In genomic region chr11:1879342-1879940, GRCh38 we compare ENCODE assay signal across 21 cellular contexts. TPM values are rescaled to one million over a fixed set of nuclear protein-coding genes. Genes with fewer than 3 reads are reported as not detected.
DNase-seq lines count a peak whose midpoint lies in the region; ATAC-seq, FAIRE-seq and TF ChIP-seq lines count a peak whose summit lies in the region.
"Had no signal": no experiment of that assay in that cellular context is flagged by ENCODE, and none has a peak within 500 bp of the region (broad histone marks: within the 10 kb centered on the region; RNA-seq: fewer than 3 reads in every experiment).

No MANE protein-coding gene starts in this region.

- no peaks in the 10 kb centered on the region for H3K9me1 ChIP-seq in K562 (ENCODE audit: control insufficient read depth, insufficient read depth, low read length)

- POLR2A ChIA-PET in K562 (lab: Yijun Ruan, JAX) = interaction anchor here (0.5 kb wide), 1 partner anchor 272 kb away, joined by 5 read pairs; no protein-coding TSS in a partner anchor

- H3K9me3 Mint-ChIP-seq in memory B cell = no peaks in the 10 kb centered on the region
- H3K9me3 Mint-ChIP-seq: CD8-positive, alpha-beta T cell had no signal

- H3K27ac Mint-ChIP-seq in memory B cell = peak overlapping the region; percentile 43
- H3K27ac Mint-ChIP-seq: CD8-positive, alpha-beta T cell had no signal

- H3K27ac ChIP-seq in K562 (ENCODE audit: extremely low read depth, low read depth, low read length) (no peak overlapping the region), spleen (peak overlapping the region in 6 of 8 donors; percentile 13 to 86 (median 73))

- intact Hi-C loops in K562 (cut with micrococcal nuclease) (loop anchor here (5.0 kb wide), 1 partner anchor 187 kb away; no protein-coding TSS in a partner anchor), spleen (cut with DNase I; ENCODE audit: low total_unique reads) (no loop called here)

- no peak for TF ChIP-seq EP300 in K562 (IDR thresholded peaks at IDR 0.05; ENCODE audit: low read length)

- no peaks in the 10 kb centered on the region for H3K27me3 ChIP-seq in H7 (ENCODE audit: control insufficient read depth, insufficient read depth, low read length)
- H3K27me3 ChIP-seq in K562 (ENCODE audit: control insufficient read depth in 2 of 2, insufficient read depth in 2 of 2, low read length in 2 of 2) = peaks cover 3 to 54% of the 10 kb centered on the region in 2 experiments; a peak in 3 of 5 replicates
- no peaks in the 10 kb centered on the region for H3K27me3 ChIP-seq in spleen (replicated peaks in 1 of 7)

- H3K36me3 Mint-ChIP-seq in memory B cell = peaks cover 2% of the 10 kb centered on the region

- DNase-seq in H7 (peak; percentile 52), K562 (ENCODE audit: extremely low read depth in 1 of 4, low spot score in 3 of 4) (peak in 2 of 4 experiments; percentile 39 to 46), memory B cell (ENCODE audit: low spot score in 2 of 2) (no peak), spleen (peak; percentile 74), HuH-7 (ENCODE audit: low spot score) (no peak)
- DNase-seq in activated naive CD4-positive, alpha-beta T cell treated with Interleukin-2 at 50 U/mL for 16 hours = no peak
- DNase-seq: activated CD8-positive, alpha-beta memory T cell treated with anti-CD3 and anti-CD28 coated beads, Interleukin-2, amount 50 U/mL, for 48 hours; CD8-positive, alpha-beta T cell; effector CD4-positive, alpha-beta T cell; GDM1; NCI-H1417 treated with DMSO at 0.1 percent for 48 hours; NCI-H526 treated with DMSO at 0.1 percent for 48 hours; SHP77; stimulated activated CD4-positive, alpha-beta T cell treated with anti-CD3 and anti-CD28 coated beads, Interleukin-4, amount 100 ng/mL, for 24 hours; stimulated activated naive CD4-positive, alpha-beta T cell treated with Interleukin-2 at 50 U/mL for 16 hours had no signal

- no peaks in the 10 kb centered on the region for H3K79me2 ChIP-seq in K562 (ENCODE audit: control insufficient read depth, insufficient read depth, low read length)

- 18% methylated on average over 7 of the region's 13 CpGs for WGBS in K562 (ENCODE audit: insufficient coverage, low coverage, missing lambda C conversion rate)
- WGBS in spleen, 5 donors = 81 to 94% (median 84%) methylated on average over 6 to 13 of the region's 13 CpGs

- 0 out of 2 replicates have a peak, but pooled peaks cover 3% of the 10 kb centered on the region for H4K20me1 ChIP-seq in K562 (replicated peaks; ENCODE audit: control insufficient read depth, insufficient read depth, low read length)

- peaks cover 0 to 45% of the 10 kb centered on the region in 2 experiments; a peak in 2 of 5 replicates for H3K4me1 ChIP-seq in K562 (replicated peaks in 1 of 2; ENCODE audit: control insufficient read depth in 2 of 2, insufficient read depth in 2 of 2, low read length in 2 of 2)
- peaks cover 37 to 89% (median 77%) of the 10 kb centered on the region in 6 donors for H3K4me1 ChIP-seq in spleen

- H2AFZ ChIP-seq in K562 (ENCODE audit: low read depth, low read length) = no peak overlapping the region

- peak in 1 of 2 experiments; percentile 57; a peak in 2 of 4 replicates for TF ChIP-seq RAD21 in K562 (CRISPR knock-in tag; conservative IDR thresholded peaks at IDR 0.05 in 1 of 2, IDR thresholded peaks at IDR 0.05 in 1 of 2)

- no peak for FAIRE-seq in K562 (lab: Jason Lieb, UNC)
- FAIRE-seq: astrocyte had no signal

- BruUV-seq in K562 (replicated peaks; lab: Mats Ljungman, UMichigan) = no TSS peak

- H3K9ac ChIP-seq in K562 (ENCODE audit: insufficient read depth in 1 of 2, low read depth in 2 of 2, low read length in 2 of 2) = no peak overlapping the region

- no peak overlapping the region for H3K4me3 Mint-ChIP-seq in memory B cell
- H3K4me3 Mint-ChIP-seq: CD8-positive, alpha-beta T cell had no signal

- ATAC-seq in K562 (peak; percentile 12; the same call in 2 of the 3 replicates), memory B cell (ENCODE audit: low read depth) (no peak), HG02588 (IDR thresholded peaks at IDR 0.05; ENCODE audit: unreplicated experiment) (no peak), HG03108 (IDR thresholded peaks at IDR 0.05; ENCODE audit: unreplicated experiment) (no peak)
- ATAC-seq: CD8-positive, alpha-beta T cell; left lobe of liver had no signal

- no peak overlapping the region for H3K4me3 ChIP-seq in H7 (ENCODE audit: insufficient read depth, low read depth, low read length)
- H3K4me3 ChIP-seq in K562 = no peak overlapping the region
- H3K4me3 ChIP-seq in spleen = peak overlapping the region in 1 of 8 donors; percentile 11

- peak; percentile 46 to 52 (median 49); a peak in 5 of 6 replicates for TF ChIP-seq CTCF in K562 (IDR thresholded peaks at IDR 0.05 in 2 of 3, conservative IDR thresholded peaks at IDR 0.05 in 1 of 3; ENCODE audit: insufficient read depth in 2 of 3, low read depth in 1 of 3, low read length in 3 of 3)
- no peak for TF ChIP-seq CTCF in spleen (IDR thresholded peaks at IDR 0.05 in 8 of 11, conservative IDR thresholded peaks at IDR 0.05 in 3 of 11)

- H3K4me1 Mint-ChIP-seq in memory B cell = peaks cover 38% of the 10 kb centered on the region

- H3K9me3 ChIP-seq in K562 (replicated peaks; ENCODE audit: control insufficient read depth, insufficient read depth, low read depth, low read length) = no peaks in the 10 kb centered on the region
- no peaks in the 10 kb centered on the region for H3K9me3 ChIP-seq in spleen

- in situ Hi-C loops in K562 (cut with MboI) = loop anchor here (10.0 kb wide), 1 partner anchor 125 kb away; no protein-coding TSS in a partner anchor

- H3K36me3 ChIP-seq in H7 (replicated peaks; ENCODE audit: control insufficient read depth, insufficient read depth, low read length) (no peaks in the 10 kb centered on the region), K562 (ENCODE audit: control insufficient read depth, insufficient read depth, low read length) (no peaks in the 10 kb centered on the region), spleen (peaks cover 0 to 96% (median 30%) of the 10 kb centered on the region in 6 donors)

- no peaks in the 10 kb centered on the region for H3K27me3 Mint-ChIP-seq in memory B cell

- no peak overlapping the region for H3K4me2 ChIP-seq in K562 (ENCODE audit: insufficient read depth, low read length)

- CTCF ChIA-PET in K562 (lab: Yijun Ruan, JAX; ENCODE audit: low intra/inter-chr PET ratio) = interaction anchor here (0.6 to 6.5 kb wide), 3 partner anchors 77 to 364 kb away, joined by 3 to 93 read pairs (median 3); partner anchors contain the start of gene H19

- no peak for TF ChIP-seq POLR2A in K562 (conservative IDR thresholded peaks at IDR 0.05)
- TF ChIP-seq POLR2A in spleen (IDR thresholded peaks at IDR 0.05) = no peak

RNA-seq across cellular contexts. Expression of gene PRR33, which starts 12.3 kb away (rescaled TPM):
- total RNA-seq in H7 (2014; rRNA removed; shearing (Covaris generic)) = not detected in 2 replicates
- not detected in 2 replicates for total RNA-seq in K562 (2011; cell fraction: chromatin; rRNA removed; ENCODE audit: low replicate concordance)
- total RNA-seq in K562 (2011; cell fraction: nucleolus; rRNA removed) = not detected in 2 replicates
- total RNA-seq in K562 (2011; cell fraction: nucleoplasm; rRNA removed) = not detected in 2 replicates
- total RNA-seq in K562 (2014; rRNA removed) = not detected in 2 replicates
- not detected in 2 replicates for total RNA-seq in K562 (2014; rRNA removed; fragmentation: Illumina TruSeq; extraction: Trizol)
- not detected in 2 replicates for total RNA-seq in K562 (2015; rRNA removed; fragmentation: Illumina TruSeq; extraction: Trizol)
- total RNA-seq in K562 (2021) = not detected in 2 replicates
- not detected in 2 replicates for polyA plus RNA-seq in K562 (2011; rRNA removed)
- not detected in 2 replicates for polyA plus RNA-seq in K562 (2011; cell fraction: cytosol; rRNA removed)
- not detected in 2 replicates for polyA plus RNA-seq in K562 (2011; cell fraction: nucleus; rRNA removed)
- polyA plus RNA-seq in K562 (2012) = not detected in 2 replicates
- polyA plus RNA-seq in K562 (2014; fragmentation: Illumina TruSeq; extraction: Trizol) = not detected in 2 replicates
- polyA plus RNA-seq in K562 (2014; fragmentation: Nextera tagmentation; extraction: Ambion mirVana) = not detected
- polyA plus RNA-seq in K562 (2014; rRNA removed) = not detected in 2 replicates
- polyA minus RNA-seq in K562 (2011; rRNA and poly(A)+ RNA removed) = not detected in 2 replicates
- not detected in 2 replicates for polyA minus RNA-seq in K562 (2011; cell fraction: cytosol; rRNA and poly(A)+ RNA removed)
- not detected in 2 replicates for polyA minus RNA-seq in K562 (2011; cell fraction: nucleus; rRNA and poly(A)+ RNA removed)
- total RNA-seq in spleen = not detected
- under 1 TPM; 0.03 to 0.64 (median 0.20) TPM for polyA plus RNA-seq in spleen
- total RNA-seq: astrocyte; CD8-positive, alpha-beta T cell; glomerular endothelial cell; left lobe of liver; omental fat pad had no signal

RNA-seq across cellular contexts. Expression of gene LSP1, which starts 26.6 kb away (rescaled TPM):
- total RNA-seq in H7 (2014; rRNA removed; shearing (Covaris generic)) = 0.35 and 2.0 TPM in 2 replicates
- total RNA-seq in K562 (2011; cell fraction: chromatin; rRNA removed; ENCODE audit: low replicate concordance) = 0.23 TPM in 1 of 2 replicates, not detected in the other
- not detected in 2 replicates for total RNA-seq in K562 (2011; cell fraction: nucleolus; rRNA removed)
- total RNA-seq in K562 (2011; cell fraction: nucleoplasm; rRNA removed) = not detected in 2 replicates
- total RNA-seq in K562 (2014; rRNA removed) (0.08 and 1.2 TPM in 2 replicates), K562 (2014; rRNA removed; fragmentation: Illumina TruSeq; extraction: Trizol) (not detected in 2 replicates), K562 (2015; rRNA removed; fragmentation: Illumina TruSeq; extraction: Trizol) (0.65 TPM in 1 of 2 replicates, not detected in the other), K562 (2021) (0.73 and 1.1 TPM in 2 replicates), spleen (100 to 1,000 TPM; 227 to 422 (median 358) TPM)
- polyA plus RNA-seq in K562 (2011; rRNA removed) (0.28 and 0.45 TPM in 2 replicates), K562 (2014; fragmentation: Illumina TruSeq; extraction: Trizol) (2.9 TPM in 1 of 2 replicates, not detected in the other), K562 (2014; fragmentation: Nextera tagmentation; extraction: Ambion mirVana) (under 1 TPM in 1 of 2 experiments, not detected in 1; 0.38 TPM), K562 (2014; rRNA removed) (0.08 TPM in 1 of 2 replicates, not detected in the other), spleen (100 to 1,000 TPM; 136 to 350 (median 148) TPM)
- polyA plus RNA-seq in K562 (2011; cell fraction: cytosol; rRNA removed) = 0.28 and 0.37 TPM in 2 replicates
- polyA plus RNA-seq in K562 (2011; cell fraction: nucleus; rRNA removed) = 0.26 and 0.60 TPM in 2 replicates
- 0.05 and 0.57 TPM in 2 replicates for polyA plus RNA-seq in K562 (2012)
- polyA minus RNA-seq in K562 (2011; rRNA and poly(A)+ RNA removed) = 0.15 TPM in 1 of 2 replicates, not detected in the other
- not detected in 2 replicates for polyA minus RNA-seq in K562 (2011; cell fraction: cytosol; rRNA and poly(A)+ RNA removed)
- polyA minus RNA-seq in K562 (2011; cell fraction: nucleus; rRNA and poly(A)+ RNA removed) = 0.11 TPM in 1 of 2 replicates, not detected in the other

RNA-seq across cellular contexts. Expression of gene TNNT3, which starts 40.1 kb away (rescaled TPM):
- total RNA-seq in H7 (2014; rRNA removed; shearing (Covaris generic)) = not detected in 2 replicates
- total RNA-seq in K562 (2011; cell fraction: chromatin; rRNA removed; ENCODE audit: low replicate concordance) = not detected in 2 replicates
- total RNA-seq in K562 (2011; cell fraction: nucleolus; rRNA removed) = not detected in 2 replicates
- not detected in 2 replicates for total RNA-seq in K562 (2011; cell fraction: nucleoplasm; rRNA removed)
- not detected in 2 replicates for total RNA-seq in K562 (2014; rRNA removed)
- not detected in 2 replicates for total RNA-seq in K562 (2014; rRNA removed; fragmentation: Illumina TruSeq; extraction: Trizol)
- total RNA-seq in K562 (2015; rRNA removed; fragmentation: Illumina TruSeq; extraction: Trizol) = not detected in 2 replicates
- total RNA-seq in K562 (2021) = not detected in 2 replicates
- polyA plus RNA-seq in K562 (2011; rRNA removed) = 0.10 TPM in 1 of 2 replicates, not detected in the other
- polyA plus RNA-seq in K562 (2011; cell fraction: cytosol; rRNA removed) = not detected in 2 replicates
- polyA plus RNA-seq in K562 (2011; cell fraction: nucleus; rRNA removed) = 0.41 and 0.70 TPM in 2 replicates
- not detected in 2 replicates for polyA plus RNA-seq in K562 (2012)
- polyA plus RNA-seq in K562 (2014; fragmentation: Illumina TruSeq; extraction: Trizol) = not detected in 2 replicates
- not detected for polyA plus RNA-seq in K562 (2014; fragmentation: Nextera tagmentation; extraction: Ambion mirVana)
- not detected in 2 replicates for polyA plus RNA-seq in K562 (2014; rRNA removed)
- polyA minus RNA-seq in K562 (2011; rRNA and poly(A)+ RNA removed) = not detected in 2 replicates
- not detected in 2 replicates for polyA minus RNA-seq in K562 (2011; cell fraction: cytosol; rRNA and poly(A)+ RNA removed)
- polyA minus RNA-seq in K562 (2011; cell fraction: nucleus; rRNA and poly(A)+ RNA removed) = not detected in 2 replicates
- total RNA-seq in spleen = 1 to 10 TPM in 5 of 7 donors, under 1 TPM in 1, not detected in 1; 0.97 to 4.9 (median 1.9) TPM
- polyA plus RNA-seq in spleen = 1 to 10 TPM in 2 of 3 donors, under 1 TPM in 1; 0.64 to 4.4 (median 3.5) TPM
- total RNA-seq: astrocyte, glomerular endothelial cell, left lobe of liver had no signal

RNA-seq across cellular contexts. Expression of gene TNNI2, which starts 40.7 kb away (rescaled TPM):
- not detected in 2 replicates for total RNA-seq in H7 (2014; rRNA removed; shearing (Covaris generic))
- total RNA-seq in K562 (2011; cell fraction: chromatin; rRNA removed; ENCODE audit: low replicate concordance) = not detected in 2 replicates
- not detected in 2 replicates for total RNA-seq in K562 (2011; cell fraction: nucleolus; rRNA removed)
- total RNA-seq in K562 (2011; cell fraction: nucleoplasm; rRNA removed) = not detected in 2 replicates
- total RNA-seq in K562 (2014; rRNA removed) (not detected in 2 replicates), K562 (2014; rRNA removed; fragmentation: Illumina TruSeq; extraction: Trizol) (not detected in 2 replicates), K562 (2015; rRNA removed; fragmentation: Illumina TruSeq; extraction: Trizol) (not detected in 2 replicates), K562 (2021) (not detected in 2 replicates), spleen (1 to 10 TPM; 2.3 to 8.6 (median 5.2) TPM)
- polyA plus RNA-seq in K562 (2011; rRNA removed) (not detected in 2 replicates), K562 (2014; fragmentation: Illumina TruSeq; extraction: Trizol) (not detected in 2 replicates), K562 (2014; fragmentation: Nextera tagmentation; extraction: Ambion mirVana) (not detected), K562 (2014; rRNA removed) (not detected in 2 replicates), spleen (10 to 100 TPM in 2 of 3 donors, 1 to 10 TPM in 1; 7.3 to 21.8 (median 13.0) TPM)
- polyA plus RNA-seq in K562 (2011; cell fraction: cytosol; rRNA removed) = 0.13 TPM in 1 of 2 replicates, not detected in the other
- 0.32 TPM in 1 of 2 replicates, not detected in the other for polyA plus RNA-seq in K562 (2011; cell fraction: nucleus; rRNA removed)
- polyA plus RNA-seq in K562 (2012) = not detected in 2 replicates
- polyA minus RNA-seq in K562 (2011; rRNA and poly(A)+ RNA removed) = not detected in 2 replicates
- not detected in 2 replicates for polyA minus RNA-seq in K562 (2011; cell fraction: cytosol; rRNA and poly(A)+ RNA removed)
- polyA minus RNA-seq in K562 (2011; cell fraction: nucleus; rRNA and poly(A)+ RNA removed) = not detected in 2 replicates
- total RNA-seq: astrocyte, glomerular endothelial cell, left lobe of liver had no signal

RNA-seq across cellular contexts. Expression of gene SYT8, which starts 44.7 kb away (rescaled TPM):
- total RNA-seq in H7 (2014; rRNA removed; shearing (Covaris generic)) = not detected in 2 replicates
- total RNA-seq in K562 (2011; cell fraction: chromatin; rRNA removed; ENCODE audit: low replicate concordance) = not detected in 2 replicates
- total RNA-seq in K562 (2011; cell fraction: nucleolus; rRNA removed) = not detected in 2 replicates
- total RNA-seq in K562 (2011; cell fraction: nucleoplasm; rRNA removed) = not detected in 2 replicates
- not detected in 2 replicates for total RNA-seq in K562 (2014; rRNA removed)
- not detected in 2 replicates for total RNA-seq in K562 (2014; rRNA removed; fragmentation: Illumina TruSeq; extraction: Trizol)
- total RNA-seq in K562 (2015; rRNA removed; fragmentation: Illumina TruSeq; extraction: Trizol) = not detected in 2 replicates
- total RNA-seq in K562 (2021) = not detected in 2 replicates
- polyA plus RNA-seq in K562 (2011; rRNA removed) = not detected in 2 replicates
- polyA plus RNA-seq in K562 (2011; cell fraction: cytosol; rRNA removed) = not detected in 2 replicates
- not detected in 2 replicates for polyA plus RNA-seq in K562 (2011; cell fraction: nucleus; rRNA removed)
- not detected in 2 replicates for polyA plus RNA-seq in K562 (2012)
- not detected in 2 replicates for polyA plus RNA-seq in K562 (2014; fragmentation: Illumina TruSeq; extraction: Trizol)
- polyA plus RNA-seq in K562 (2014; fragmentation: Nextera tagmentation; extraction: Ambion mirVana) = not detected
- not detected in 2 replicates for polyA plus RNA-seq in K562 (2014; rRNA removed)
- polyA minus RNA-seq in K562 (2011; rRNA and poly(A)+ RNA removed) = not detected in 2 replicates
- polyA minus RNA-seq in K562 (2011; cell fraction: cytosol; rRNA and poly(A)+ RNA removed) = not detected in 2 replicates
- polyA minus RNA-seq in K562 (2011; cell fraction: nucleus; rRNA and poly(A)+ RNA removed) = not detected in 2 replicates
- total RNA-seq in spleen = not detected
- polyA plus RNA-seq in spleen = under 1 TPM in 1 of 3 donors, not detected in 2; 0.83 TPM
- total RNA-seq: CD8-positive, alpha-beta T cell; glomerular endothelial cell; omental fat pad had no signal

Comparison
In these comparisons a context has a peak if more than half of its experiments do, and no peak if none do; other contexts are left out.
1. DNase-seq: peak in H7 (single experiment) and spleen (single experiment); none in memory B cell (0 of 2), HuH-7 (single experiment) and activated naive CD4-positive, alpha-beta T cell treated with Interleukin-2 at 50 U/mL for 16 hours (single experiment).
2. CTCF ChIP-seq: peak in K562 (3 of 3); none in spleen (0 of 11).
3. RNA of gene LSP1, which starts 26.6 kb away (total RNA-seq): 227 to 422 TPM in spleen; 0.08 to 1.2 TPM in K562 and 0.35 to 2.0 TPM in H7; every median in the first group is over 10 times any median in the second.